8 cellular contexts compared by ENCODE assay signal in genomic region chr17:9291912-9292562, GRCh38.
DNase-seq lines count a peak whose midpoint lies in the region; ATAC-seq and TF ChIP-seq lines count a peak whose summit lies in the region.

No MANE protein-coding gene starts in this region.

- H3K4me1 ChIP-seq in DOHH2 (ENCODE audit: control insufficient read depth, low read length): no peaks in the 10 kb centered on the region
- H3K4me1 ChIP-seq in osteoblast (ENCODE audit: insufficient read depth, low read length): peaks cover 6% of the 10 kb centered on the region

- peak; percentile 71 for TF ChIP-seq CTCF in DOHH2 (IDR thresholded peaks at IDR 0.05; ENCODE audit: low read depth, low read length, poor library complexity, severe bottlenecking)
- peak; percentile 67 for TF ChIP-seq CTCF in fibroblast of pulmonary artery (IDR thresholded peaks at IDR 0.05; ENCODE audit: low read length, missing control alignments)
- peak; percentile 56 for TF ChIP-seq CTCF in osteoblast (IDR thresholded peaks at IDR 0.05; ENCODE audit: extremely low read depth, low read depth, low read length)

- H3F3A ChIP-seq in DOHH2 (ENCODE audit: control insufficient read depth, insufficient read depth): no peaks in the 10 kb centered on the region

- in situ Hi-C loops in KBM-7 (cut with MboI; ENCODE audit: low pct_unique_long_range_greater_than_20kb, low sequenced_read_pairs): no loop called here

- H3K9me3 ChIP-seq in DOHH2 (ENCODE audit: control insufficient read depth, insufficient read depth, low read length) (no peaks in the 10 kb centered on the region), osteoblast (ENCODE audit: low read depth, low read length) (no peaks in the 10 kb centered on the region)

- no peak overlapping the region for H2AFZ ChIP-seq in osteoblast (ENCODE audit: low read length)

- peak; percentile 28 for DNase-seq in KBM-7
- DNase-seq in activated CD8-positive, alpha-beta memory T cell treated with anti-CD3 and anti-CD28 coated beads for 24 hours: peak; percentile 76
- peak; percentile 30 for DNase-seq in fibroblast of pulmonary artery (ENCODE audit: low read depth)
- peak; percentile 87 for DNase-seq in osteoblast (ENCODE audit: insufficient read length, low spot score, missing footprints)
- no peak for DNase-seq in NCI-H1048 (lab: John Stamatoyannopoulos, UW)
- DNase-seq in NCI-H2107 (lab: John Stamatoyannopoulos, UW): no peak

- no peak overlapping the region for H3K4me2 ChIP-seq in DOHH2 (ENCODE audit: low read length)
- no peak overlapping the region for H3K4me2 ChIP-seq in osteoblast (ENCODE audit: insufficient read depth, low read length)

- H3K79me2 ChIP-seq in DOHH2 (ENCODE audit: control insufficient read depth, low read length): no peaks in the 10 kb centered on the region
- H3K79me2 ChIP-seq in osteoblast (ENCODE audit: insufficient read depth, low read length): no peaks in the 10 kb centered on the region

- H4K20me1 ChIP-seq in DOHH2 (ENCODE audit: control insufficient read depth, insufficient read depth, low read depth, low read length) (no peaks in the 10 kb centered on the region; the same call in 1 of the 2 replicates), osteoblast (ENCODE audit: insufficient read depth, low read length) (no peaks in the 10 kb centered on the region)

- no peaks in the 10 kb centered on the region for H3K9me2 ChIP-seq in DOHH2 (replicated peaks; ENCODE audit: control insufficient read depth, low read length)

- H3K27me3 ChIP-seq in DOHH2 (ENCODE audit: control insufficient read depth, low read length) (no peaks in the 10 kb centered on the region; the same call in 1 of the 2 replicates), osteoblast (ENCODE audit: insufficient read depth, low read length) (no peaks in the 10 kb centered on the region)

- H3K36me3 ChIP-seq in DOHH2 (ENCODE audit: control insufficient read depth, low read length): no peaks in the 10 kb centered on the region
- H3K36me3 ChIP-seq in osteoblast (ENCODE audit: insufficient read depth, low read length): no peaks in the 10 kb centered on the region

- H3K4me3 ChIP-seq in DOHH2 (ENCODE audit: low read length) (no peak overlapping the region), fibroblast of pulmonary artery (replicated peaks; ENCODE audit: low read depth, low read length) (no peak overlapping the region), osteoblast (ENCODE audit: insufficient read depth, low read length) (no peak overlapping the region)

- H3K27ac ChIP-seq in DOHH2 (ENCODE audit: low read depth, low read length) (no peak overlapping the region), osteoblast (ENCODE audit: low read depth, low read length) (no peak overlapping the region)

- ATAC-seq in HG02840 (IDR thresholded peaks at IDR 0.05; ENCODE audit: low FRiP score, unreplicated experiment): no peak

Comparison
In these comparisons a context has a peak if more than half of its experiments do, and no peak if none do; other contexts are left out.
1. DNase-seq: peak in KBM-7 (single experiment), activated CD8-positive, alpha-beta memory T cell treated with anti-CD3 and anti-CD28 coated beads for 24 hours (single experiment), fibroblast of pulmonary artery (single experiment) and osteoblast (single experiment); none in NCI-H1048 (single experiment) and NCI-H2107 (single experiment).
2. Peak in every context shown above with its lines, with median percentiles within 50 percentile points of each other: CTCF ChIP-seq.